In the genomic region with DNA sequence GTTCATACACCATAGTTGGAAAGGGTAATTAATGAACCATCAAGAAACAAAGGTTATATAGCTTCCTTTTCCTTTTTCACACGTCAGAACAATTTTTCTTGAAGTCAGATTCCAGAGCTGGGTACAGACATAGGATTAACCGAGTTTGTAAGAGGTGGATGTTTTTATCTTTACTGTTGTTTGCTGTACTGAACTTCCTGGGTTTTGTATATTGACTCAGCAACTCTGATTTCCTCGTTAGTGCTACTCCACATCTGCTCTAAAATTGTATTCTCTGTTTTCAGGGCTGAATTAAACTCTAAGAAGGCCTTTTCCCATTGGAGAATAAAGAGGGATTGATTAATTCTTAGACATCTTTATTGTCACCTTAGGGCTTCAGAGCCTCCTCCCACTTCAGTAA, we compare ENCODE assay signal across 31 cellular contexts.
"Had no signal": no experiment of that assay in that cellular context is flagged by ENCODE, and none has a peak within 500 bp of the region (broad histone marks: within the 10 kb centered on the region; RNA-seq: fewer than 3 reads in every experiment).

No MANE protein-coding gene starts in this region.

- H3K9me3 Mint-ChIP-seq: activated CD4-positive, alpha-beta memory T cell treated with anti-CD3 and anti-CD28 coated beads for 36 hours; activated CD4-positive, alpha-beta T cell treated with anti-CD3 and anti-CD28 coated beads, Interleukin-2, amount 10 ng/mL, durations not matched to agents 24 days and 14 days; activated naive CD4-positive, alpha-beta T cell treated with anti-CD3 and anti-CD28 coated beads for 36 hours; activated naive CD8-positive, alpha-beta T cell treated with anti-CD3 and anti-CD28 coated beads for 36 hours; activated T-helper 1 cell treated with anti-CD3 and anti-CD28 coated beads, Interleukin-12 subunit alpha, Interleukin-12 subunit beta, Interleukin-2, Interleukin-4 antibody, amounts not matched to agents 30 ng/mL and 10 ng/mL and 1 ng/mL, durations not matched to agents 14 hours and 24 hours and 36 hours; stimulated activated memory B cell treated with anti-CD40 and anti-IgM and Interleukin-4, amounts not matched to agents 10 μg/mL and 1 μg/mL and 100 μg/mL, for 72 hours; stimulated activated naive CD8-positive, alpha-beta T cell treated with anti-CD3 and anti-CD28 coated beads, Interleukin-15, amount 100 ng/mL, for 72 hours; T-helper 1 cell treated with Interleukin-12 subunit alpha and Interleukin-12 subunit beta and Interleukin-4 antibody, amounts not matched to agents 30 μg/mL and 1 μg/mL, for 36 hours had no signal

- H3K4me1 ChIP-seq: adrenal gland, esophagus muscularis mucosa, sigmoid colon, suprapubic skin, tibial nerve had no signal

- H3K27ac ChIP-seq: adrenal gland, body of pancreas, esophagus muscularis mucosa, sigmoid colon, suprapubic skin, tibial nerve, WERI-Rb-1 had no signal

- H3K27ac Mint-ChIP-seq: activated CD4-positive, alpha-beta memory T cell treated with anti-CD3 and anti-CD28 coated beads for 36 hours; activated CD4-positive, alpha-beta T cell treated with anti-CD3 and anti-CD28 coated beads, Interleukin-2, amount 10 ng/mL, durations not matched to agents 24 days and 14 days; activated naive CD4-positive, alpha-beta T cell treated with anti-CD3 and anti-CD28 coated beads for 36 hours; activated naive CD8-positive, alpha-beta T cell treated with anti-CD3 and anti-CD28 coated beads for 36 hours; activated T-helper 1 cell treated with anti-CD3 and anti-CD28 coated beads, Interleukin-12 subunit alpha, Interleukin-12 subunit beta, Interleukin-2, Interleukin-4 antibody, amounts not matched to agents 30 ng/mL and 10 ng/mL and 1 ng/mL, durations not matched to agents 14 hours and 24 hours and 36 hours; natural killer cell; stimulated activated memory B cell treated with anti-CD40 and anti-IgM and Interleukin-4, amounts not matched to agents 10 μg/mL and 1 μg/mL and 100 μg/mL, for 72 hours; stimulated activated naive CD8-positive, alpha-beta T cell treated with anti-CD3 and anti-CD28 coated beads, Interleukin-15, amount 100 ng/mL, for 72 hours; T-helper 1 cell treated with Interleukin-12 subunit alpha and Interleukin-12 subunit beta and Interleukin-4 antibody, amounts not matched to agents 30 μg/mL and 1 μg/mL, for 36 hours had no signal

- H3K4me1 Mint-ChIP-seq: activated CD4-positive, alpha-beta T cell treated with anti-CD3 and anti-CD28 coated beads, Interleukin-2, amount 10 ng/mL, durations not matched to agents 24 days and 14 days; activated naive CD8-positive, alpha-beta T cell treated with anti-CD3 and anti-CD28 coated beads for 36 hours; natural killer cell; stimulated activated memory B cell treated with anti-CD40 and anti-IgM and Interleukin-4, amounts not matched to agents 10 μg/mL and 1 μg/mL and 100 μg/mL, for 72 hours; stimulated activated naive CD8-positive, alpha-beta T cell treated with anti-CD3 and anti-CD28 coated beads, Interleukin-15, amount 100 ng/mL, for 72 hours had no signal

- H3K4me3 ChIP-seq: adrenal gland, body of pancreas, esophagus muscularis mucosa, sigmoid colon, suprapubic skin, tibial nerve had no signal

- H3K36me3 Mint-ChIP-seq: activated CD4-positive, alpha-beta memory T cell treated with anti-CD3 and anti-CD28 coated beads for 36 hours; activated naive CD8-positive, alpha-beta T cell treated with anti-CD3 and anti-CD28 coated beads for 36 hours; natural killer cell; stimulated activated memory B cell treated with anti-CD40 and anti-IgM and Interleukin-4, amounts not matched to agents 10 μg/mL and 1 μg/mL and 100 μg/mL, for 72 hours had no signal

- H3K4me3 Mint-ChIP-seq: activated CD4-positive, alpha-beta memory T cell treated with anti-CD3 and anti-CD28 coated beads for 36 hours; activated CD4-positive, alpha-beta T cell treated with anti-CD3 and anti-CD28 coated beads, Interleukin-2, amount 10 ng/mL, durations not matched to agents 24 days and 14 days; activated naive CD4-positive, alpha-beta T cell treated with anti-CD3 and anti-CD28 coated beads for 36 hours; activated naive CD8-positive, alpha-beta T cell treated with anti-CD3 and anti-CD28 coated beads for 36 hours; activated T-helper 1 cell treated with anti-CD3 and anti-CD28 coated beads, Interleukin-12 subunit alpha, Interleukin-12 subunit beta, Interleukin-2, Interleukin-4 antibody, amounts not matched to agents 30 ng/mL and 10 ng/mL and 1 ng/mL, durations not matched to agents 14 hours and 24 hours and 36 hours; natural killer cell; stimulated activated memory B cell treated with anti-CD40 and anti-IgM and Interleukin-4, amounts not matched to agents 10 μg/mL and 1 μg/mL and 100 μg/mL, for 72 hours; stimulated activated naive CD8-positive, alpha-beta T cell treated with anti-CD3 and anti-CD28 coated beads, Interleukin-15, amount 100 ng/mL, for 72 hours; T-helper 1 cell treated with Interleukin-12 subunit alpha and Interleukin-12 subunit beta and Interleukin-4 antibody, amounts not matched to agents 30 μg/mL and 1 μg/mL, for 36 hours had no signal

- H3K27me3 Mint-ChIP-seq: activated CD4-positive, alpha-beta memory T cell treated with anti-CD3 and anti-CD28 coated beads for 36 hours; activated CD4-positive, alpha-beta T cell treated with anti-CD3 and anti-CD28 coated beads, Interleukin-2, amount 10 ng/mL, durations not matched to agents 24 days and 14 days; stimulated activated memory B cell treated with anti-CD40 and anti-IgM and Interleukin-4, amounts not matched to agents 10 μg/mL and 1 μg/mL and 100 μg/mL, for 72 hours; stimulated activated naive CD8-positive, alpha-beta T cell treated with anti-CD3 and anti-CD28 coated beads, Interleukin-15, amount 100 ng/mL, for 72 hours had no signal

- H3K27me3 ChIP-seq: adrenal gland, body of pancreas, esophagus muscularis mucosa, sigmoid colon, suprapubic skin, tibial nerve had no signal

- DNase-seq: activated CD4-positive, alpha-beta memory T cell treated with anti-CD3 and anti-CD28 coated beads for 36 hours; activated CD8-positive, alpha-beta memory T cell treated with anti-CD3 and anti-CD28 coated beads, Interleukin-2, amount 50 U/mL, for 4 hours; activated effector memory CD4-positive, alpha-beta T cell treated with anti-CD3 and anti-CD28 coated beads, Interleukin-2, amount 50 U/mL, for 16 hours; activated naive CD4-positive, alpha-beta T cell treated with anti-CD3 and anti-CD28 coated beads for 36 hours; activated naive CD8-positive, alpha-beta T cell treated with anti-CD3 and anti-CD28 coated beads for 36 hours; activated T-cell treated with anti-CD3 and anti-CD28 coated beads, Interleukin-2, amount 50 U/mL, for 1 hour; adrenal gland; aorta; body of pancreas; dermis blood vessel endothelial cell; effector CD4-positive, alpha-beta T cell; foreskin melanocyte; natural killer cell; posterior cingulate gyrus; retina; sigmoid colon; small intestine; stimulated activated CD4-positive, alpha-beta T cell treated with anti-CD3 and anti-CD28 coated beads, Interleukin-1b, Interleukin-23, amount 100 ng/mL, for 48 hours; stimulated activated CD4-positive, alpha-beta T cell treated with anti-CD3 and anti-CD28 coated beads, Interleukin-4, amount 100 ng/mL, for 4 hours; stimulated activated CD8-positive, alpha-beta memory T cell treated with anti-CD3 and anti-CD28 coated beads, Interleukin-4, amount 100 ng/mL, for 48 hours; stimulated activated naive CD8-positive, alpha-beta T cell treated with anti-CD3 and anti-CD28 coated beads, Interleukin-15, amount 100 ng/mL, for 72 hours; T-helper 9 cell; WERI-Rb-1 had no signal

- H3K36me3 ChIP-seq: adrenal gland, esophagus muscularis mucosa, sigmoid colon, suprapubic skin, tibial nerve, WERI-Rb-1 had no signal

- ATAC-seq: activated CD4-positive, CD25-positive, alpha-beta regulatory T cell treated with anti-CD3 and anti-CD28 coated beads, Interleukin-2, amount 50 U/mL, for 24 hours; body of pancreas; natural killer cell; stimulated activated memory B cell treated with anti-CD40 and anti-IgM and Interleukin-4, amounts not matched to agents 10 μg/mL and 1 μg/mL and 100 μg/mL, for 72 hours; stimulated activated naive CD8-positive, alpha-beta T cell treated with anti-CD3 and anti-CD28 coated beads, Interleukin-15, amount 100 ng/mL, for 72 hours had no signal

- H3K9me3 ChIP-seq: adrenal gland, body of pancreas, esophagus muscularis mucosa, sigmoid colon, suprapubic skin, tibial nerve had no signal
